Comparison of ENCODE assay signal across 12 cellular contexts in the genomic region with DNA sequence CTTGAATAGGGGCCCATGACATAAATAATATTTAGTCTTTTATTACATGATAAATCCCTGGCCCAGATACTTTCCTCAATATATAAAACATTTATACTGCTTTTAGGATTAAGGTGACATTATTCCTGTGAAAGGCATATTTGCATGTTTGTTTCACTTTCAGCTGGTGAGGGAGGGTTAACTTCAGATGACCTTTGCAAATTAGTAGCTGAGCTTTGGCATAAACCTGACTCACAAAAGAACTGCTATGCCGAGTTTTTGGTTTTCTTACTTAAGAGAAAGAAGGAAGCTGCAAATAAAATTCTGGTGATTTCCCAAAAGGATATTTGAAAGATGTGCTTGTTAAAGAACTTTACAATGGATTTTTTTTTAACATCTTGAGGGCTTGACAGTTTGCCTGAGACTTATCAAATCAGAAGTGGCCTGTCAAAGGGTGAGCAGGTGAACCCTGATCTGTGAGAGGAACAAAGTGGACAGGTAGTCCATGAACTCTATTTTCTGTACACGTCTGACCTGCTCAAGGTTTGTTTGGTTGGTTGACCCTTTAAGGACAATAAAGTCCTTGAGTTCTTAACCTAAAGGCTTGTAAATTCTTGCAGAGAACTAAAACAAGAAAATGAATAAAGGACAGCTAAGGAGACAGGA.
DNase-seq lines count a peak whose midpoint lies in the region; ATAC-seq and TF ChIP-seq lines count a peak whose summit lies in the region.
"Had no signal": no experiment of that assay in that cellular context is flagged by ENCODE, and none has a peak within 500 bp of the region (broad histone marks: within the 10 kb centered on the region; RNA-seq: fewer than 3 reads in every experiment).

No MANE protein-coding gene starts in this region.

- H3K27ac Mint-ChIP-seq in WTC11: no peak overlapping the region

- CTCF ChIA-PET in WTC11 (lab: Charles Lee): no interaction called here

- peak; percentile 15 for DNase-seq in glomerular visceral epithelial cell (ENCODE audit: extremely low spot score)
- no peak for DNase-seq in NCI-H146 (lab: John Stamatoyannopoulos, UW)
- DNase-seq in DMS114 treated with DMSO at 0.1 percent for 48 hours (lab: John Stamatoyannopoulos, UW; ENCODE audit: unreplicated experiment): no peak
- no peak for DNase-seq in WTC11 (ENCODE audit: low spot score)
- DNase-seq in activated naive CD4-positive, alpha-beta T cell treated with anti-CD3 and anti-CD28 coated beads, Interleukin-2, amount 50 U/mL, for 16 hours: no peak
- DNase-seq: Caco-2, caudate nucleus, NCI-H1694, Right ventricle myocardium superior had no signal

- ATAC-seq in GM18861 (IDR thresholded peaks at IDR 0.05; ENCODE audit: unreplicated experiment) (peak; percentile 95), GM21526 (IDR thresholded peaks at IDR 0.05; ENCODE audit: low FRiP score, unreplicated experiment) (peak; percentile 91), HG03135 (IDR thresholded peaks at IDR 0.05; ENCODE audit: unreplicated experiment) (peak; percentile 87), WTC11 (no peak)

- H3K4me3 Mint-ChIP-seq in WTC11: no peak overlapping the region

- H3K36me3 Mint-ChIP-seq in WTC11: no peaks in the 10 kb centered on the region

- no peaks in the 10 kb centered on the region for H3K27me3 Mint-ChIP-seq in WTC11 (ENCODE audit: low read depth)

- POLR2A ChIA-PET in WTC11 (lab: Charles Lee): no interaction called here

- peaks cover 32% of the 10 kb centered on the region for H3K4me1 Mint-ChIP-seq in WTC11

- no peak for TF ChIP-seq CTCF in WTC11 (IDR thresholded peaks at IDR 0.05)

- peaks cover 5% of the 10 kb centered on the region; the same call in 1 of the 2 replicates for H3K9me3 Mint-ChIP-seq in WTC11

TF ChIP-seq in WTC11, 78 proteins besides CTCF, POLR2A, EP300 and RAD21 (continues in another document):
- TF ChIP-seq, protein P1, sequence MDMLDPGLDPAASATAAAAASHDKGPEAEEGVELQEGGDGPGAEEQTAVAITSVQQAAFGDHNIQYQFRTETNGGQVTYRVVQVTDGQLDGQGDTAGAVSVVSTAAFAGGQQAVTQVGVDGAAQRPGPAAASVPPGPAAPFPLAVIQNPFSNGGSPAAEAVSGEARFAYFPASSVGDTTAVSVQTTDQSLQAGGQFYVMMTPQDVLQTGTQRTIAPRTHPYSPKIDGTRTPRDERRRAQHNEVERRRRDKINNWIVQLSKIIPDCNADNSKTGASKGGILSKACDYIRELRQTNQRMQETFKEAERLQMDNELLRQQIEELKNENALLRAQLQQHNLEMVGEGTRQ (CRISPR knock-in tag; IDR thresholded peaks at IDR 0.05): no peak
- TF ChIP-seq ZNF232 (CRISPR knock-in tag; IDR thresholded peaks at IDR 0.05): no peak
- TF ChIP-seq ZNF423 (CRISPR knock-in tag; IDR thresholded peaks at IDR 0.05): no peak
- TF ChIP-seq, protein P2, sequence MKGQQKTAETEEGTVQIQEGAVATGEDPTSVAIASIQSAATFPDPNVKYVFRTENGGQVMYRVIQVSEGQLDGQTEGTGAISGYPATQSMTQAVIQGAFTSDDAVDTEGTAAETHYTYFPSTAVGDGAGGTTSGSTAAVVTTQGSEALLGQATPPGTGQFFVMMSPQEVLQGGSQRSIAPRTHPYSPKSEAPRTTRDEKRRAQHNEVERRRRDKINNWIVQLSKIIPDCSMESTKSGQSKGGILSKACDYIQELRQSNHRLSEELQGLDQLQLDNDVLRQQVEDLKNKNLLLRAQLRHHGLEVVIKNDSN (CRISPR knock-in tag; IDR thresholded peaks at IDR 0.05): no peak
- no peak for TF ChIP-seq CREB1 (CRISPR knock-in tag; IDR thresholded peaks at IDR 0.05)
- TF ChIP-seq FOXK1 (CRISPR knock-in tag; IDR thresholded peaks at IDR 0.05): no peak
- no peak for TF ChIP-seq FOXJ3 (CRISPR knock-in tag; IDR thresholded peaks at IDR 0.05; ENCODE audit: borderline replicate concordance)
- no peak for TF ChIP-seq SMAD3 (CRISPR knock-in tag; IDR thresholded peaks at IDR 0.05; ENCODE audit: borderline replicate concordance)
- TF ChIP-seq, protein P3, sequence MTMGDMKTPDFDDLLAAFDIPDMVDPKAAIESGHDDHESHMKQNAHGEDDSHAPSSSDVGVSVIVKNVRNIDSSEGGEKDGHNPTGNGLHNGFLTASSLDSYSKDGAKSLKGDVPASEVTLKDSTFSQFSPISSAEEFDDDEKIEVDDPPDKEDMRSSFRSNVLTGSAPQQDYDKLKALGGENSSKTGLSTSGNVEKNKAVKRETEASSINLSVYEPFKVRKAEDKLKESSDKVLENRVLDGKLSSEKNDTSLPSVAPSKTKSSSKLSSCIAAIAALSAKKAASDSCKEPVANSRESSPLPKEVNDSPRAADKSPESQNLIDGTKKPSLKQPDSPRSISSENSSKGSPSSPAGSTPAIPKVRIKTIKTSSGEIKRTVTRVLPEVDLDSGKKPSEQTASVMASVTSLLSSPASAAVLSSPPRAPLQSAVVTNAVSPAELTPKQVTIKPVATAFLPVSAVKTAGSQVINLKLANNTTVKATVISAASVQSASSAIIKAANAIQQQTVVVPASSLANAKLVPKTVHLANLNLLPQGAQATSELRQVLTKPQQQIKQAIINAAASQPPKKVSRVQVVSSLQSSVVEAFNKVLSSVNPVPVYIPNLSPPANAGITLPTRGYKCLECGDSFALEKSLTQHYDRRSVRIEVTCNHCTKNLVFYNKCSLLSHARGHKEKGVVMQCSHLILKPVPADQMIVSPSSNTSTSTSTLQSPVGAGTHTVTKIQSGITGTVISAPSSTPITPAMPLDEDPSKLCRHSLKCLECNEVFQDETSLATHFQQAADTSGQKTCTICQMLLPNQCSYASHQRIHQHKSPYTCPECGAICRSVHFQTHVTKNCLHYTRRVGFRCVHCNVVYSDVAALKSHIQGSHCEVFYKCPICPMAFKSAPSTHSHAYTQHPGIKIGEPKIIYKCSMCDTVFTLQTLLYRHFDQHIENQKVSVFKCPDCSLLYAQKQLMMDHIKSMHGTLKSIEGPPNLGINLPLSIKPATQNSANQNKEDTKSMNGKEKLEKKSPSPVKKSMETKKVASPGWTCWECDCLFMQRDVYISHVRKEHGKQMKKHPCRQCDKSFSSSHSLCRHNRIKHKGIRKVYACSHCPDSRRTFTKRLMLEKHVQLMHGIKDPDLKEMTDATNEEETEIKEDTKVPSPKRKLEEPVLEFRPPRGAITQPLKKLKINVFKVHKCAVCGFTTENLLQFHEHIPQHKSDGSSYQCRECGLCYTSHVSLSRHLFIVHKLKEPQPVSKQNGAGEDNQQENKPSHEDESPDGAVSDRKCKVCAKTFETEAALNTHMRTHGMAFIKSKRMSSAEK (CRISPR knock-in tag; IDR thresholded peaks at IDR 0.05; ENCODE audit: borderline replicate concordance): no peak
- no peak for TF ChIP-seq ZNF396 (CRISPR knock-in tag; IDR thresholded peaks at IDR 0.05; ENCODE audit: borderline replicate concordance)
- no peak for TF ChIP-seq MYBL2 (CRISPR knock-in tag; IDR thresholded peaks at IDR 0.05)
- no peak for TF ChIP-seq NFYB (CRISPR knock-in tag; conservative IDR thresholded peaks at IDR 0.05; ENCODE audit: low read depth)
- TF ChIP-seq NFE2L1 (CRISPR knock-in tag; IDR thresholded peaks at IDR 0.05): no peak
- TF ChIP-seq, protein P4, sequence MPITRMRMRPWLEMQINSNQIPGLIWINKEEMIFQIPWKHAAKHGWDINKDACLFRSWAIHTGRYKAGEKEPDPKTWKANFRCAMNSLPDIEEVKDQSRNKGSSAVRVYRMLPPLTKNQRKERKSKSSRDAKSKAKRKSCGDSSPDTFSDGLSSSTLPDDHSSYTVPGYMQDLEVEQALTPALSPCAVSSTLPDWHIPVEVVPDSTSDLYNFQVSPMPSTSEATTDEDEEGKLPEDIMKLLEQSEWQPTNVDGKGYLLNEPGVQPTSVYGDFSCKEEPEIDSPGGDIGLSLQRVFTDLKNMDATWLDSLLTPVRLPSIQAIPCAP (CRISPR knock-in tag; IDR thresholded peaks at IDR 0.05): no peak
- TF ChIP-seq, protein P5, sequence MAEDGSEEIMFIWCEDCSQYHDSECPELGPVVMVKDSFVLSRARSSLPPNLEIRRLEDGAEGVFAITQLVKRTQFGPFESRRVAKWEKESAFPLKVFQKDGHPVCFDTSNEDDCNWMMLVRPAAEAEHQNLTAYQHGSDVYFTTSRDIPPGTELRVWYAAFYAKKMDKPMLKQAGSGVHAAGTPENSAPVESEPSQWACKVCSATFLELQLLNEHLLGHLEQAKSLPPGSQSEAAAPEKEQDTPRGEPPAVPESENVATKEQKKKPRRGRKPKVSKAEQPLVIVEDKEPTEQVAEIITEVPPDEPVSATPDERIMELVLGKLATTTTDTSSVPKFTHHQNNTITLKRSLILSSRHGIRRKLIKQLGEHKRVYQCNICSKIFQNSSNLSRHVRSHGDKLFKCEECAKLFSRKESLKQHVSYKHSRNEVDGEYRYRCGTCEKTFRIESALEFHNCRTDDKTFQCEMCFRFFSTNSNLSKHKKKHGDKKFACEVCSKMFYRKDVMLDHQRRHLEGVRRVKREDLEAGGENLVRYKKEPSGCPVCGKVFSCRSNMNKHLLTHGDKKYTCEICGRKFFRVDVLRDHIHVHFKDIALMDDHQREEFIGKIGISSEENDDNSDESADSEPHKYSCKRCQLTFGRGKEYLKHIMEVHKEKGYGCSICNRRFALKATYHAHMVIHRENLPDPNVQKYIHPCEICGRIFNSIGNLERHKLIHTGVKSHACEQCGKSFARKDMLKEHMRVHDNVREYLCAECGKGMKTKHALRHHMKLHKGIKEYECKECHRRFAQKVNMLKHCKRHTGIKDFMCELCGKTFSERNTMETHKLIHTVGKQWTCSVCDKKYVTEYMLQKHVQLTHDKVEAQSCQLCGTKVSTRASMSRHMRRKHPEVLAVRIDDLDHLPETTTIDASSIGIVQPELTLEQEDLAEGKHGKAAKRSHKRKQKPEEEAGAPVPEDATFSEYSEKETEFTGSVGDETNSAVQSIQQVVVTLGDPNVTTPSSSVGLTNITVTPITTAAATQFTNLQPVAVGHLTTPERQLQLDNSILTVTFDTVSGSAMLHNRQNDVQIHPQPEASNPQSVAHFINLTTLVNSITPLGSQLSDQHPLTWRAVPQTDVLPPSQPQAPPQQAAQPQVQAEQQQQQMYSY (CRISPR knock-in tag; IDR thresholded peaks at IDR 0.05): no peak
- no peak for TF ChIP-seq SOX15 (CRISPR knock-in tag; IDR thresholded peaks at IDR 0.05)
- no peak for TF ChIP-seq JUN (CRISPR knock-in tag; IDR thresholded peaks at IDR 0.05)
